Comparison of ENCODE assay signal across 11 cellular contexts in the genomic region with DNA sequence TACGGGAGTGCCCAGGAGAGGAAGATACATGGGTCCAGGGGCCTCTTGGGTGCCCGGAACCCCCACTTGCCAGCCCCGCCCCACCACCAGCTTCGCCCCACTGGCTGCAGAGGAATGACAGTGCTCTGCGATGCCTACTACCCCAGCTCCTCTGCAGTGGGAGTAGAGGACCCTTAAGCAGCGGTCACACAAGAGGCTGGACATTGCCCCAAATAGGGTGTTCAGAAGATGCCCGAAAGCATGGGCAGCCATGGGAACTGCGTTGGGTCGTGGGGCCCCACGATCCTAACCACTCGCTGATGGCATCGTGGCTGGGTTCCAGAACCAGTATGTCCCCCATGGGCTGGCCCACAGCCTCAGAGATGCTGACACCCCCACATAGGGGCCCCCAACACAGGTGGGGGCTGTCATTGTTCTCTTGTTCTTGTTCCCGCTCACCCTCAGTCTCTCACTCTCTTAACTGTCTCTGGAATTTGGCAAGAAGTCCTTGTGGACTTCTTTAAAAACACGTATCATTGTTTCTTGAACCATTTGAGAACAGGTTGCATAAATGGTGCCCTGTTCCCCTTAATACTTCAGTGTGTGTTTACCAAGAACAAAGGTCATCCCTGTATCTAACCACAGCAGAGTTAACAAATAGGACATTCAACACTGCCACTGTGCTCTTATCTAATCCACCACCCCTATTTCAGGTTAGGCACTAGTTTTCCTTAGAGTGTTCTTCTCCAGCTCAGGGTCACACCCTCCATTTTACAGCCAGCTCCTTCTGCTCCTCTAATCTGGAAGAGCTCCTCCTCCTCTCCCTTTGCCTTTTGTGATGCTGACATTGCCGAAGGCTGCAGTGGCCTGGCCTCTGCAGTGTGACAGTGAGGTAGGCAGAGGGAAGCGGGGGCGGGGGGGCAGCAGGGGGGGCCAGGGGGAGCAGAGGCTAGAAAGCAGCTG.
DNase-seq lines count a peak whose midpoint lies in the region; ATAC-seq and TF ChIP-seq lines count a peak whose summit lies in the region.
"Had no signal": no experiment of that assay in that cellular context is flagged by ENCODE, and none has a peak within 500 bp of the region (broad histone marks: within the 10 kb centered on the region; RNA-seq: fewer than 3 reads in every experiment).

No MANE protein-coding gene starts in this region.

- H3K27me3 ChIP-seq in Panc1 (ENCODE audit: control insufficient read depth, insufficient read depth, low read length) (no peaks in the 10 kb centered on the region), uterus (no peaks in the 10 kb centered on the region)

- H3K4me3 ChIP-seq in Panc1 (ENCODE audit: low read depth in 2 of 2, low read length in 2 of 2) (no peak overlapping the region), uterus (no peak overlapping the region)

- no peaks in the 10 kb centered on the region for H3K4me1 Mint-ChIP-seq in activated CD4-positive, alpha-beta memory T cell treated with anti-CD3 and anti-CD28 coated beads, Interleukin-2, amount 10 ng/mL, durations not matched to agents 7 days and 5 days

- POLR2A ChIA-PET in Panc1 (lab: Charles Lee) = no interaction called here
- POLR2A ChIA-PET in activated CD4-positive, alpha-beta memory T cell treated with anti-CD3 and anti-CD28 coated beads, Interleukin-2, amount 10 ng/mL, durations not matched to agents 7 days and 5 days (lab: Charles Lee) = no interaction called here

- in situ Hi-C loops in GM13976 (cut with MboI; ENCODE audit: low sequenced_read_pairs, unreplicated experiment) (no loop called here), Panc1 (cut with HindIII; ENCODE audit: low pct_unique_long_range_greater_than_20kb, low sequenced_read_pairs) (no loop called here)

- intact Hi-C loops in Panc1 (cut with micrococcal nuclease; ENCODE audit: unreplicated experiment) (no loop called here), uterus (cut with DNase I; ENCODE audit: low total_unique reads) (no loop called here)

- H3K27ac Mint-ChIP-seq in activated CD4-positive, alpha-beta memory T cell treated with anti-CD3 and anti-CD28 coated beads, Interleukin-2, amount 10 ng/mL, durations not matched to agents 7 days and 5 days = no peak overlapping the region

- no peaks in the 10 kb centered on the region for H3K9me3 ChIP-seq in Panc1 (ENCODE audit: control insufficient read depth, insufficient read depth, low read depth, low read length)
- no peaks in the 10 kb centered on the region for H3K9me3 ChIP-seq in uterus

- no peaks in the 10 kb centered on the region for H3K27me3 Mint-ChIP-seq in activated CD4-positive, alpha-beta memory T cell treated with anti-CD3 and anti-CD28 coated beads, Interleukin-2, amount 10 ng/mL, durations not matched to agents 7 days and 5 days

- CTCF ChIA-PET in Panc1 (lab: Charles Lee) = interaction anchor here (1.0 kb wide), 1 partner anchor 91 kb away, joined by 3 read pairs; no protein-coding TSS in a partner anchor
- CTCF ChIA-PET in activated CD4-positive, alpha-beta memory T cell treated with anti-CD3 and anti-CD28 coated beads, Interleukin-2, amount 10 ng/mL, durations not matched to agents 7 days and 5 days (lab: Charles Lee) = no interaction called here

- no peaks in the 10 kb centered on the region for H3K36me3 ChIP-seq in Panc1 (ENCODE audit: control insufficient read depth, insufficient read depth, low read length)
- no peaks in the 10 kb centered on the region for H3K36me3 ChIP-seq in uterus

- no peak overlapping the region for H3K4me3 Mint-ChIP-seq in activated CD4-positive, alpha-beta memory T cell treated with anti-CD3 and anti-CD28 coated beads, Interleukin-2, amount 10 ng/mL, durations not matched to agents 7 days and 5 days

- no TSS peak for BruUV-seq in Panc1 (replicated peaks; lab: Mats Ljungman, UMichigan)

- TF ChIP-seq POLR2A in erythroblast (IDR thresholded peaks at IDR 0.05; ENCODE audit: low read length) = no peak
- no peak for TF ChIP-seq POLR2A in GM18505 (IDR thresholded peaks at IDR 0.05; ENCODE audit: borderline replicate concordance, extremely low read depth, insufficient read depth, insufficient read length)
- TF ChIP-seq POLR2A in uterus (IDR thresholded peaks at IDR 0.05) = no peak

- peak; percentile 36 for DNase-seq in GM13976 (ENCODE audit: low spot score)
- no peak for DNase-seq in Panc1 (ENCODE audit: low read depth, low spot score)
- peak; percentile 52 to 87 for DNase-seq in erythroblast (lab: John Stamatoyannopoulos, UW)
- DNase-seq in renal cortical epithelial cell (ENCODE audit: low read depth) = peak; percentile 33
- DNase-seq in activated CD4-positive, alpha-beta memory T cell treated with anti-CD3 and anti-CD28 coated beads, Interleukin-2, amount 10 ng/mL, durations not matched to agents 7 days and 5 days = no peak
- DNase-seq in uterus = no peak
- DNase-seq in NCI-H524 (lab: John Stamatoyannopoulos, UW) = no peak
- DNase-seq: activated CD4-positive, alpha-beta T cell treated with anti-CD3 and anti-CD28 coated beads for 1 hour; RPMI8226 had no signal

- H3K36me3 Mint-ChIP-seq in activated CD4-positive, alpha-beta memory T cell treated with anti-CD3 and anti-CD28 coated beads, Interleukin-2, amount 10 ng/mL, durations not matched to agents 7 days and 5 days (ENCODE audit: low read depth) = peaks cover 3% of the 10 kb centered on the region
- H3K36me3 Mint-ChIP-seq: activated naive CD4-positive, alpha-beta T cell treated with anti-CD3 and anti-CD28 coated beads, Interleukin-2, amount 50 U/mL, for 72 hours had no signal

- H3K27ac ChIP-seq in Panc1 (ENCODE audit: low read length) (peak overlapping the region; percentile 48; the same call in 1 of the 2 replicates), uterus (peak overlapping the region in 1 of 2 donors; percentile 80)

- TF ChIP-seq CTCF in GM13976 (IDR thresholded peaks at IDR 0.05; ENCODE audit: borderline replicate concordance, control extremely low read depth, extremely low read depth, insufficient read depth, missing control alignments) (no peak), Panc1 (IDR thresholded peaks at IDR 0.05) (no peak), uterus (IDR thresholded peaks at IDR 0.05) (no peak)

- ATAC-seq in Panc1 = no peak
- no peak for ATAC-seq in GM18505 (IDR thresholded peaks at IDR 0.05; ENCODE audit: unreplicated experiment)

- H3K4me1 ChIP-seq in Panc1 (ENCODE audit: control insufficient read depth, insufficient read depth, low read length) (peaks cover 34% of the 10 kb centered on the region), uterus (peaks cover 12 to 23% of the 10 kb centered on the region in 2 donors)

- H3K9me3 Mint-ChIP-seq in activated CD4-positive, alpha-beta memory T cell treated with anti-CD3 and anti-CD28 coated beads, Interleukin-2, amount 10 ng/mL, durations not matched to agents 7 days and 5 days = no peaks in the 10 kb centered on the region
- H3K9me3 Mint-ChIP-seq: activated naive CD4-positive, alpha-beta T cell treated with anti-CD3 and anti-CD28 coated beads, Interleukin-2, amount 50 U/mL, for 72 hours had no signal

Comparison
In these comparisons a context has a peak if more than half of its experiments do, and no peak if none do; other contexts are left out.
1. DNase-seq: peak in GM13976 (single experiment), erythroblast (2 of 2) and renal cortical epithelial cell (single experiment); none in Panc1 (single experiment), activated CD4-positive, alpha-beta memory T cell treated with anti-CD3 and anti-CD28 coated beads, Interleukin-2, amount 10 ng/mL, durations not matched to agents 7 days and 5 days (single experiment), uterus (0 of 2) and NCI-H524 (0 of 2).